14 cellular contexts compared by ENCODE assay signal in genomic region chrX:40663078-40663740, GRCh38. TPM values are rescaled to one million over a fixed set of nuclear protein-coding genes. Genes with fewer than 3 reads are reported as not detected.
A peak's percentile ranks its signal among the peaks of the same experiment; 100 is the strongest.
DNase-seq lines count a peak whose midpoint lies in the region; ATAC-seq and TF ChIP-seq lines count a peak whose summit lies in the region.
"Had no signal": no experiment of that assay in that cellular context is flagged by ENCODE, and none has a peak within 500 bp of the region (broad histone marks: within the 10 kb centered on the region; RNA-seq: fewer than 3 reads in every experiment).

No MANE protein-coding gene starts in this region.

- no peak for TF ChIP-seq CTCF in nephron progenitor cell (IDR thresholded peaks at IDR 0.05)

- H3K4me1 Mint-ChIP-seq in activated CD8-positive, alpha-beta memory T cell treated with anti-CD3 and anti-CD28 coated beads, Interleukin-2, amount 10 ng/mL, durations not matched to agents 7 days and 5 days = peaks cover 15% of the 10 kb centered on the region
- no peaks in the 10 kb centered on the region for H3K4me1 Mint-ChIP-seq in T-helper 2 cell treated with Interferon-gamma antibody and Interleukin-4, amounts not matched to agents 5 μg/mL and 100 μg/mL, for 36 hours (ENCODE audit: low read depth)
- H3K4me1 Mint-ChIP-seq in natural killer cell treated with Interleukin-12 subunit alpha and Interleukin-12 subunit beta and Interleukin-15 and Interleukin-18, amount 100 ng/mL, for 72 hours (ENCODE audit: low read depth in 2 of 2) = peaks cover 10 to 19% of the 10 kb centered on the region in 2 donors
- H3K4me1 Mint-ChIP-seq in nephron progenitor cell = no peaks in the 10 kb centered on the region

- H3K27me3 Mint-ChIP-seq in activated CD8-positive, alpha-beta memory T cell treated with anti-CD3 and anti-CD28 coated beads, Interleukin-2, amount 10 ng/mL, durations not matched to agents 7 days and 5 days = no peaks in the 10 kb centered on the region
- no peaks in the 10 kb centered on the region for H3K27me3 Mint-ChIP-seq in T-helper 2 cell treated with Interferon-gamma antibody and Interleukin-4, amounts not matched to agents 5 μg/mL and 100 μg/mL, for 36 hours (ENCODE audit: low read depth)
- no peaks in the 10 kb centered on the region for H3K27me3 Mint-ChIP-seq in natural killer cell treated with Interleukin-12 subunit alpha and Interleukin-12 subunit beta and Interleukin-15 and Interleukin-18, amount 100 ng/mL, for 72 hours
- H3K27me3 Mint-ChIP-seq in nephron progenitor cell (ENCODE audit: low read depth, poor library complexity) = no peaks in the 10 kb centered on the region

- peaks cover 32% of the 10 kb centered on the region for H3K36me3 Mint-ChIP-seq in activated CD8-positive, alpha-beta memory T cell treated with anti-CD3 and anti-CD28 coated beads, Interleukin-2, amount 10 ng/mL, durations not matched to agents 7 days and 5 days
- peaks cover 37% of the 10 kb centered on the region for H3K36me3 Mint-ChIP-seq in T-helper 2 cell treated with Interferon-gamma antibody and Interleukin-4, amounts not matched to agents 5 μg/mL and 100 μg/mL, for 36 hours (ENCODE audit: low read depth)
- peaks cover 24% of the 10 kb centered on the region for H3K36me3 Mint-ChIP-seq in natural killer cell treated with Interleukin-12 subunit alpha and Interleukin-12 subunit beta and Interleukin-15 and Interleukin-18, amount 100 ng/mL, for 72 hours
- peaks cover 38% of the 10 kb centered on the region for H3K36me3 Mint-ChIP-seq in nephron progenitor cell (ENCODE audit: low read depth)

- DNase-seq in activated CD8-positive, alpha-beta memory T cell treated with anti-CD3 and anti-CD28 coated beads, Interleukin-2, amount 10 ng/mL, durations not matched to agents 7 days and 5 days = peak; percentile 42
- no peak for DNase-seq in activated CD8-positive, alpha-beta memory T cell treated with anti-CD3 and anti-CD28 coated beads, Interleukin-2, amount 50 U/mL, for 48 hours
- DNase-seq in T-helper 2 cell treated with Interferon-gamma antibody and Interleukin-4, amounts not matched to agents 5 μg/mL and 100 μg/mL, for 36 hours (ENCODE audit: low spot score) = no peak
- DNase-seq in natural killer cell treated with Interleukin-12 subunit alpha and Interleukin-12 subunit beta and Interleukin-15 and Interleukin-18, amount 100 ng/mL, for 72 hours (ENCODE audit: low spot score) = peak; percentile 68
- DNase-seq in NCI-H128 (lab: John Stamatoyannopoulos, UW; ENCODE audit: unreplicated experiment) = no peak
- DNase-seq in NOMO-1 (lab: John Stamatoyannopoulos, UW; ENCODE audit: unreplicated experiment in 2 of 2) = no peak
- no peak for DNase-seq in nephron progenitor cell
- DNase-seq: DMS153, hippocampal formation, NCI-H1417, NCI-H2171 treated with DMSO at 0.1 percent for 48 hours, uterus had no signal

- CTCF ChIA-PET in activated CD8-positive, alpha-beta memory T cell treated with anti-CD3 and anti-CD28 coated beads, Interleukin-2, amount 10 ng/mL, durations not matched to agents 7 days and 5 days (lab: Charles Lee) = interaction anchor here (2.1 kb wide), 1 partner anchor 12 kb away, joined by 8 read pairs; no protein-coding TSS in a partner anchor

- H3K27ac Mint-ChIP-seq in activated CD8-positive, alpha-beta memory T cell treated with anti-CD3 and anti-CD28 coated beads, Interleukin-2, amount 10 ng/mL, durations not matched to agents 7 days and 5 days = peak overlapping the region; percentile 74
- peak overlapping the region; percentile 15 for H3K27ac Mint-ChIP-seq in T-helper 2 cell treated with Interferon-gamma antibody and Interleukin-4, amounts not matched to agents 5 μg/mL and 100 μg/mL, for 36 hours
- H3K27ac Mint-ChIP-seq in natural killer cell treated with Interleukin-12 subunit alpha and Interleukin-12 subunit beta and Interleukin-15 and Interleukin-18, amount 100 ng/mL, for 72 hours = peak overlapping the region; percentile 35 to 65
- no peak overlapping the region for H3K27ac Mint-ChIP-seq in nephron progenitor cell

- no peaks in the 10 kb centered on the region for H3K9me3 Mint-ChIP-seq in activated CD8-positive, alpha-beta memory T cell treated with anti-CD3 and anti-CD28 coated beads, Interleukin-2, amount 10 ng/mL, durations not matched to agents 7 days and 5 days (ENCODE audit: low read depth)
- H3K9me3 Mint-ChIP-seq in T-helper 2 cell treated with Interferon-gamma antibody and Interleukin-4, amounts not matched to agents 5 μg/mL and 100 μg/mL, for 36 hours = no peaks in the 10 kb centered on the region
- no peaks in the 10 kb centered on the region for H3K9me3 Mint-ChIP-seq in natural killer cell treated with Interleukin-12 subunit alpha and Interleukin-12 subunit beta and Interleukin-15 and Interleukin-18, amount 100 ng/mL, for 72 hours
- H3K9me3 Mint-ChIP-seq in nephron progenitor cell = peaks cover 7% of the 10 kb centered on the region

- ATAC-seq in activated CD8-positive, alpha-beta memory T cell treated with anti-CD3 and anti-CD28 coated beads, Interleukin-2, amount 10 ng/mL, durations not matched to agents 7 days and 5 days = peak; percentile 53
- peak; percentile 79 for ATAC-seq in GM19463 (IDR thresholded peaks at IDR 0.05; ENCODE audit: unreplicated experiment)
- peak; percentile 83 to 90 for ATAC-seq in natural killer cell treated with Interleukin-12 subunit alpha and Interleukin-12 subunit beta and Interleukin-15 and Interleukin-18, amount 100 ng/mL, for 72 hours

- H3K4me3 Mint-ChIP-seq in activated CD8-positive, alpha-beta memory T cell treated with anti-CD3 and anti-CD28 coated beads, Interleukin-2, amount 10 ng/mL, durations not matched to agents 7 days and 5 days = no peak overlapping the region
- no peak overlapping the region for H3K4me3 Mint-ChIP-seq in T-helper 2 cell treated with Interferon-gamma antibody and Interleukin-4, amounts not matched to agents 5 μg/mL and 100 μg/mL, for 36 hours
- H3K4me3 Mint-ChIP-seq in natural killer cell treated with Interleukin-12 subunit alpha and Interleukin-12 subunit beta and Interleukin-15 and Interleukin-18, amount 100 ng/mL, for 72 hours = no peak overlapping the region
- no peak overlapping the region for H3K4me3 Mint-ChIP-seq in nephron progenitor cell

RNA-seq across cellular contexts. Expression of gene CXorf38, which starts 15.8 kb away (rescaled TPM):
- total RNA-seq in activated CD8-positive, alpha-beta memory T cell treated with anti-CD3 and anti-CD28 coated beads, Interleukin-2, amount 10 ng/mL, durations not matched to agents 7 days and 5 days = 10 to 100 TPM; 22.8 to 23.7 TPM
- 10 to 100 TPM; 20.3 to 26.0 TPM for total RNA-seq in natural killer cell treated with Interleukin-12 subunit alpha and Interleukin-12 subunit beta and Interleukin-15 and Interleukin-18, amount 100 ng/mL, for 72 hours

RNA-seq across cellular contexts. Expression of gene MPC1L, which starts 40.0 kb away (rescaled TPM):
- not detected for total RNA-seq in activated CD8-positive, alpha-beta memory T cell treated with anti-CD3 and anti-CD28 coated beads, Interleukin-2, amount 10 ng/mL, durations not matched to agents 7 days and 5 days
- not detected for total RNA-seq in natural killer cell treated with Interleukin-12 subunit alpha and Interleukin-12 subunit beta and Interleukin-15 and Interleukin-18, amount 100 ng/mL, for 72 hours
- total RNA-seq: kidney epithelial cell, uterus had no signal

Comparison
In these comparisons a context has a peak if more than half of its experiments do, and no peak if none do; other contexts are left out.
1. DNase-seq: peak in activated CD8-positive, alpha-beta memory T cell treated with anti-CD3 and anti-CD28 coated beads, Interleukin-2, amount 10 ng/mL, durations not matched to agents 7 days and 5 days (single experiment) and natural killer cell treated with Interleukin-12 subunit alpha and Interleukin-12 subunit beta and Interleukin-15 and Interleukin-18, amount 100 ng/mL, for 72 hours (single experiment); none in activated CD8-positive, alpha-beta memory T cell treated with anti-CD3 and anti-CD28 coated beads, Interleukin-2, amount 50 U/mL, for 48 hours (single experiment), T-helper 2 cell treated with Interferon-gamma antibody and Interleukin-4, amounts not matched to agents 5 μg/mL and 100 μg/mL, for 36 hours (single experiment), NCI-H128 (single experiment), NOMO-1 (0 of 2) and nephron progenitor cell (single experiment).
2. Peak in every context shown above with its lines, with median percentiles within 50 percentile points of each other: ATAC-seq.